1 cellular context compared by ENCODE assay signal in the genomic region with DNA sequence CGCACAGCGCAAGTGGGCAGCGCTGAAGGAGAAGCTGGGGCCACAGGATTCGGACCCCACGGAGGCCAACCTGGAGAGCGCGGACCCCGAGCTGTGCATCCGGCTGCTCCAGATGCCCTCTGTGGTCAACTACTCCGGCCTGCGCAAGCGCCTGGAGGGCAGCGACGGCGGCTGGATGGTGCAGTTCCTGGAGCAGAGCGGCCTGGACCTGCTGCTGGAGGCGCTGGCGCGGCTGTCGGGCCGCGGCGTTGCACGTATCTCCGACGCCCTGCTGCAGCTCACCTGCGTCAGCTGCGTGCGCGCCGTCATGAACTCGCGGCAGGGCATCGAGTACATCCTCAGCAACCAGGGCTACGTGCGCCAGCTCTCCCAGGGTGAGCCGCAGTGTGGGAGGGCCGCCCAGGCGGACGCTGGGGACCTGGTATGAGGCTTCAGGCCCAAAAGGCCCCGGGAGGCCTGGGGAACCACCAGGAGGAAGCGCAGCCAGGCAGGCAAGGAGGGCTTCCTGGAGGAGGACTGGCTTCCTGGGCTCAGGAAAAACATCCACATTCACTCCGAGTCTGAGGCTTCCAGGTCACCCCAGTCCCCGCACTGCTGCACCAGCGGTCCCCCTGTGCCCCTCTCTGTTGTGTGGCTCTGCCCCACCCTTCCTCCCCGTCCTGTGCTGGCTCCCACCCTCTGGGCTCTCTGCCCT.
TF ChIP-seq lines count a peak whose summit lies in the region.

No MANE protein-coding gene starts in this region.

TF ChIP-seq in A549, 52 proteins besides CTCF, POLR2A, EP300 and RAD21 (continued from another document):
- peak; percentile 88 for TF ChIP-seq ZFP36 (IDR thresholded peaks at IDR 0.05; ENCODE audit: borderline replicate concordance, partially characterized antibody)
TF ChIP-seq in A549: peak in this region for 1.
